In the genomic region with DNA sequence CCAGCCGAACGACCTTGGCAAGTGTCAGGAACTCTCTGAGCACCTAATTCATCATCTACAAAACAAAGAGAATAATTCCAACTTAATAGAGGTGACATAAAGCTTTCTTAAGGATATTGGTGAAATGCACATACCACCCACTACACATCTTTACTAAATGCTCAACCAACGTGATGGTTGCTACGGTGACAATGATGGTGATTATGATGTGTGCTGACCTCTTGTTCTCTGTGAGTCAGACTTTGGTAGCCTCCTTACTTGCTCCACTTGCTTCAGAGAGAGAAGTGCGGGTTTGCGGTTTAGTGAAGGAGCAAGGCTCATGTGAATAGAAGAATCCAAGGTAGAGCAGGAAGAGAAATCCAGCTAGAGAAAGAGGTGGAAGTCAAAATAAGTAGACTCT, we compare ENCODE assay signal across 25 cellular contexts. TPM values are rescaled to one million over a fixed set of nuclear protein-coding genes. Genes with fewer than 3 reads are reported as not detected.
DNase-seq lines count a peak whose midpoint lies in the region; ATAC-seq and TF ChIP-seq lines count a peak whose summit lies in the region.
"Had no signal": no experiment of that assay in that cellular context is flagged by ENCODE, and none has a peak within 500 bp of the region (broad histone marks: within the 10 kb centered on the region; RNA-seq: fewer than 3 reads in every experiment).

No MANE protein-coding gene starts in this region.

- ATAC-seq in activated naive CD8-positive, alpha-beta T cell treated with anti-CD3 and anti-CD28 coated beads, Interleukin-2, amount 50 U/mL, for 24 hours = peak; percentile 73
- peak; percentile 38 for ATAC-seq in activated T-helper 17 cell treated with anti-CD3 and anti-CD28 coated beads, Interleukin-2, amount 50 U/mL, for 72 hours (replicated peaks)
- ATAC-seq in HG02642 (IDR thresholded peaks at IDR 0.05; ENCODE audit: poor library complexity, unreplicated experiment) = no peak
- ATAC-seq: CD8-positive, alpha-beta T cell; left lobe of liver; Panc1; upper lobe of right lung had no signal

- no peaks in the 10 kb centered on the region for H3K27me3 Mint-ChIP-seq in activated naive CD8-positive, alpha-beta T cell treated with anti-CD3 and anti-CD28 coated beads, Interleukin-2, amount 50 U/mL, for 24 hours
- no peaks in the 10 kb centered on the region for H3K27me3 Mint-ChIP-seq in activated naive CD8-positive, alpha-beta T cell treated with anti-CD3 and anti-CD28 coated beads for 36 hours
- H3K27me3 Mint-ChIP-seq in activated T-helper 17 cell treated with anti-CD3 and anti-CD28 coated beads, Interleukin-2, amount 50 U/mL, for 72 hours = peaks cover 3% of the 10 kb centered on the region

- H3K4me3 Mint-ChIP-seq in activated naive CD8-positive, alpha-beta T cell treated with anti-CD3 and anti-CD28 coated beads, Interleukin-2, amount 50 U/mL, for 24 hours = peak overlapping the region; percentile 23
- H3K4me3 Mint-ChIP-seq in activated naive CD8-positive, alpha-beta T cell treated with anti-CD3 and anti-CD28 coated beads for 36 hours = no peak overlapping the region
- no peak overlapping the region for H3K4me3 Mint-ChIP-seq in activated T-helper 17 cell treated with anti-CD3 and anti-CD28 coated beads, Interleukin-2, amount 50 U/mL, for 72 hours
- H3K4me3 Mint-ChIP-seq: CD8-positive, alpha-beta T cell; HFFc6 had no signal

- H3K27ac Mint-ChIP-seq in activated naive CD8-positive, alpha-beta T cell treated with anti-CD3 and anti-CD28 coated beads, Interleukin-2, amount 50 U/mL, for 24 hours = peak overlapping the region; percentile 54
- H3K27ac Mint-ChIP-seq in activated naive CD8-positive, alpha-beta T cell treated with anti-CD3 and anti-CD28 coated beads for 36 hours = no peak overlapping the region
- H3K27ac Mint-ChIP-seq in activated T-helper 17 cell treated with anti-CD3 and anti-CD28 coated beads, Interleukin-2, amount 50 U/mL, for 72 hours = no peak overlapping the region
- H3K27ac Mint-ChIP-seq: CD8-positive, alpha-beta T cell; HFFc6 had no signal

- H3K9me3 ChIP-seq in BE2C (no peaks in the 10 kb centered on the region; the same call in 1 of the 2 replicates), ascending aorta (no peaks in the 10 kb centered on the region), Peyer's patch (no peaks in the 10 kb centered on the region)
- H3K9me3 ChIP-seq: colonic mucosa, stomach, upper lobe of right lung had no signal

- H3K4me3 ChIP-seq in BE2C (ENCODE audit: low read depth, low read length) (no peak overlapping the region), ascending aorta (no peak overlapping the region), Peyer's patch (no peak overlapping the region)
- H3K4me3 ChIP-seq: colonic mucosa, SK-N-MC, stomach, upper lobe of right lung had no signal

- H3K36me3 ChIP-seq in BE2C = no peaks in the 10 kb centered on the region
- no peaks in the 10 kb centered on the region for H3K36me3 ChIP-seq in ascending aorta
- no peaks in the 10 kb centered on the region for H3K36me3 ChIP-seq in Peyer's patch
- H3K36me3 ChIP-seq: colonic mucosa, stomach, upper lobe of right lung had no signal

- H3K36me3 Mint-ChIP-seq in activated naive CD8-positive, alpha-beta T cell treated with anti-CD3 and anti-CD28 coated beads, Interleukin-2, amount 50 U/mL, for 24 hours (ENCODE audit: low read depth) = peaks cover 2% of the 10 kb centered on the region
- H3K36me3 Mint-ChIP-seq in activated naive CD8-positive, alpha-beta T cell treated with anti-CD3 and anti-CD28 coated beads for 36 hours = no peaks in the 10 kb centered on the region
- H3K36me3 Mint-ChIP-seq in activated T-helper 17 cell treated with anti-CD3 and anti-CD28 coated beads, Interleukin-2, amount 50 U/mL, for 72 hours (ENCODE audit: low read depth) = no peaks in the 10 kb centered on the region
- H3K36me3 Mint-ChIP-seq: CD8-positive, alpha-beta T cell had no signal

- H3K27ac ChIP-seq in ascending aorta = no peak overlapping the region
- no peak overlapping the region for H3K27ac ChIP-seq in Peyer's patch
- H3K27ac ChIP-seq: colonic mucosa, KMS-11, SK-N-MC, stomach, upper lobe of right lung had no signal

- no peak for DNase-seq in activated naive CD8-positive, alpha-beta T cell treated with anti-CD3 and anti-CD28 coated beads, Interleukin-2, amount 50 U/mL, for 24 hours
- DNase-seq in activated naive CD8-positive, alpha-beta T cell treated with anti-CD3 and anti-CD28 coated beads for 36 hours = no peak
- DNase-seq in iris pigment epithelial cell (ENCODE audit: low read depth) (peak; percentile 67), BE2C (no peak), ascending aorta (ENCODE audit: low spot score in 2 of 2) (no peak), Peyer's patch (no peak)
- DNase-seq: activated CD4-positive, alpha-beta T cell treated with anti-CD3 and anti-CD28 coated beads for 4 hours; activated gamma-delta T cell treated with Interleukin-2 at 50 U/mL for 16 hours; CD8-positive, alpha-beta T cell; colonic mucosa; EL; HFFc6; NCI-H1092; NCI-H2171 treated with DMSO at 0.1 percent for 48 hours; retina; stimulated activated CD4-positive, alpha-beta T cell treated with anti-CD3 and anti-CD28 coated beads, Interleukin-15, amount 100 ng/mL, for 24 hours; stomach; T1000; upper lobe of right lung had no signal

- H3K9me3 Mint-ChIP-seq in activated naive CD8-positive, alpha-beta T cell treated with anti-CD3 and anti-CD28 coated beads, Interleukin-2, amount 50 U/mL, for 24 hours = peaks cover 3% of the 10 kb centered on the region
- H3K9me3 Mint-ChIP-seq in activated naive CD8-positive, alpha-beta T cell treated with anti-CD3 and anti-CD28 coated beads for 36 hours = no peaks in the 10 kb centered on the region
- H3K9me3 Mint-ChIP-seq in activated T-helper 17 cell treated with anti-CD3 and anti-CD28 coated beads, Interleukin-2, amount 50 U/mL, for 72 hours = peaks cover 9% of the 10 kb centered on the region
- H3K9me3 Mint-ChIP-seq: CD8-positive, alpha-beta T cell; HFFc6 had no signal

- TF ChIP-seq CTCF in BE2C (IDR thresholded peaks at IDR 0.05; ENCODE audit: low read depth, low read length) (no peak), ascending aorta (IDR thresholded peaks at IDR 0.05) (no peak), Peyer's patch (IDR thresholded peaks at IDR 0.05) (no peak)

- no peak for TF ChIP-seq POLR2A in Peyer's patch (IDR thresholded peaks at IDR 0.05)

- no peaks in the 10 kb centered on the region for H3K27me3 ChIP-seq in BE2C
- H3K27me3 ChIP-seq in ascending aorta = no peaks in the 10 kb centered on the region
- no peaks in the 10 kb centered on the region for H3K27me3 ChIP-seq in Peyer's patch
- H3K27me3 ChIP-seq: colonic mucosa, stomach, upper lobe of right lung had no signal

- intact Hi-C loops in ascending aorta (cut with DNase I) = no loop called here

- H3K4me1 ChIP-seq in BE2C (no peaks in the 10 kb centered on the region), ascending aorta (no peaks in the 10 kb centered on the region), Peyer's patch (no peaks in the 10 kb centered on the region)
- H3K4me1 ChIP-seq: colonic mucosa, stomach, upper lobe of right lung had no signal

- peaks cover 54% of the 10 kb centered on the region for H3K4me1 Mint-ChIP-seq in activated naive CD8-positive, alpha-beta T cell treated with anti-CD3 and anti-CD28 coated beads, Interleukin-2, amount 50 U/mL, for 24 hours
- peaks cover 25% of the 10 kb centered on the region for H3K4me1 Mint-ChIP-seq in activated naive CD8-positive, alpha-beta T cell treated with anti-CD3 and anti-CD28 coated beads for 36 hours
- no peaks in the 10 kb centered on the region for H3K4me1 Mint-ChIP-seq in activated T-helper 17 cell treated with anti-CD3 and anti-CD28 coated beads, Interleukin-2, amount 50 U/mL, for 72 hours

RNA-seq across cellular contexts. Expression of gene CLNK, which starts 52.8 kb away (rescaled TPM):
- under 1 TPM; 0.32 to 0.35 TPM for total RNA-seq in activated naive CD8-positive, alpha-beta T cell treated with anti-CD3 and anti-CD28 coated beads for 36 hours
- not detected for total RNA-seq in activated T-helper 17 cell treated with anti-CD3 and anti-CD28 coated beads, Interleukin-2, amount 50 U/mL, for 72 hours
- 0.77 TPM for polyA plus RNA-seq in BE2C (2012; ENCODE audit: insufficient read depth, insufficient read length, low read depth)
- total RNA-seq in ascending aorta = not detected
- 1 to 10 TPM in 1 of 4 donors, under 1 TPM in 1, not detected in 2; 0.13 to 4.1 TPM for total RNA-seq in Peyer's patch
- total RNA-seq: CD8-positive, alpha-beta T cell; HFFc6; left lobe of liver had no signal
